Comparison of ENCODE assay signal across 1 cellular context in the genomic region with DNA sequence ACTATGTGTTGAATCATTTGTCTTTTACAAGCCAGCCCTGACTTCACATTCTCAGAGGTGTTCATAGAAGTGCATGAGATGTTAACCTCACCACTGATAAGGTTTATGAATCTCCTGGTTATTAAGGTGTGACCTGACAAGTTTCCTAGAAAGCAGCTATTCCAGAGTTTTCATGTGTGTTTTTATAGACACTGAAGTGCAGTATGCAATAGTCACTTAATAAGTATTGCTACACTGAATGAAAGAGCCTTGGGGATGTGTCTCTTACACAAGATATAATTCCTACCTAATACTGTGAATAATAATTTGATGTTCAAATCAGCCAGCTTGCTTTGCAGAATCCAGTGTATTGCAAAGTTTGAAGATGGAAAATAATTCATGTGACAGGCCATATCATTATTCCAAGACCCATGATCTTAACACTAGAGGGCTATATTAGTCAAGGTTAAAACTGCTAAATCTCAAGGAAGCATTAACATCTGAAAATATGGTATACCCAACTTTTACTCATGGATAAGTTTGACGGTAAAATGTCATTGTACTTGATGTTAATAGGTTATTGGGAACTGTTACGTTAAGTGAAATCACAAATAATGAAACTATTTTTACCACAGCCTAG.
TF ChIP-seq lines count a peak whose summit lies in the region.

No MANE protein-coding gene starts in this region.

TF ChIP-seq in endothelial cell of umbilical vein, 7 proteins besides CTCF, POLR2A, EP300 and RAD21:
- TF ChIP-seq FOS (IDR thresholded peaks at IDR 0.05; ENCODE audit: borderline replicate concordance, insufficient read depth, low read length), result no peak
- TF ChIP-seq EZH2 (IDR thresholded peaks at IDR 0.05; ENCODE audit: borderline replicate concordance, low read depth, low read length, severe bottlenecking), result no peak
- TF ChIP-seq MYC (IDR thresholded peaks at IDR 0.05; ENCODE audit: low read depth, low read length), result no peak
- no peak for TF ChIP-seq POLR2AphosphoS5 (IDR thresholded peaks at IDR 0.05; ENCODE audit: insufficient read depth, low read depth, low read length)
- no peak for TF ChIP-seq GATA2 (IDR thresholded peaks at IDR 0.05; ENCODE audit: insufficient read depth, insufficient read length, low read depth, low read length)
- TF ChIP-seq MAX (IDR thresholded peaks at IDR 0.05; ENCODE audit: insufficient read depth, insufficient read length), result no peak
- TF ChIP-seq JUN (IDR thresholded peaks at IDR 0.05; ENCODE audit: borderline replicate concordance, insufficient read depth, insufficient read length, low read depth), result no peak
